Comparison of ENCODE assay signal across 9 cellular contexts in genomic region chr9:7756088-7756487, GRCh38. TPM values are rescaled to one million over a fixed set of nuclear protein-coding genes. Genes with fewer than 3 reads are reported as not detected.
DNase-seq lines count a peak whose midpoint lies in the region; ATAC-seq and TF ChIP-seq lines count a peak whose summit lies in the region.
"Had no signal": no experiment of that assay in that cellular context is flagged by ENCODE, and none has a peak within 500 bp of the region (broad histone marks: within the 10 kb centered on the region; RNA-seq: fewer than 3 reads in every experiment).

No MANE protein-coding gene starts in this region.

- no peaks in the 10 kb centered on the region for H3K36me3 ChIP-seq in PC-3 (ENCODE audit: low read depth, low read length)

- no peak overlapping the region for H3K4me3 ChIP-seq in PC-3 (ENCODE audit: low read length)

- no peak overlapping the region for H3K9ac ChIP-seq in PC-3 (ENCODE audit: low read length)

- intact Hi-C loops in activated naive CD4-positive, alpha-beta T cell treated with anti-CD3 and anti-CD28 coated beads for 36 hours (cut with micrococcal nuclease): loop anchor here (1.0 to 10.0 kb wide), 4 partner anchors 43 to 429 kb away; partner anchors contain the start of gene DMAC1
- intact Hi-C loops in PC-3 (cut with micrococcal nuclease): no loop called here

- POLR2A ChIA-PET in PC-3 (lab: Charles Lee; ENCODE audit: unreplicated experiment): no interaction called here

- H3K36me3 Mint-ChIP-seq in activated naive CD4-positive, alpha-beta T cell treated with anti-CD3 and anti-CD28 coated beads for 36 hours (ENCODE audit: low read depth): peaks cover 2% of the 10 kb centered on the region

- no peaks in the 10 kb centered on the region for H3K9me3 ChIP-seq in PC-3 (ENCODE audit: low read length)

- no peaks in the 10 kb centered on the region for H3K4me1 ChIP-seq in PC-3 (ENCODE audit: insufficient read depth, low read length)

- H3K27ac ChIP-seq in PC-3 (ENCODE audit: low read length): no peak overlapping the region

- no peaks in the 10 kb centered on the region for H3K9me2 ChIP-seq in PC-3 (replicated peaks; ENCODE audit: low read length)

- H3K4me1 Mint-ChIP-seq in activated naive CD4-positive, alpha-beta T cell treated with anti-CD3 and anti-CD28 coated beads for 36 hours (ENCODE audit: low read depth): peaks cover 24% of the 10 kb centered on the region

- H3K27me3 ChIP-seq in PC-3 (ENCODE audit: low read length): no peaks in the 10 kb centered on the region

- no peaks in the 10 kb centered on the region for H4K20me1 ChIP-seq in PC-3 (ENCODE audit: low read length)

- H3K9me3 Mint-ChIP-seq in activated naive CD4-positive, alpha-beta T cell treated with anti-CD3 and anti-CD28 coated beads for 36 hours: no peaks in the 10 kb centered on the region

- no peaks in the 10 kb centered on the region for H3K27me3 Mint-ChIP-seq in activated naive CD4-positive, alpha-beta T cell treated with anti-CD3 and anti-CD28 coated beads for 36 hours (ENCODE audit: low read depth)

- DNase-seq in GM10266 (ENCODE audit: extremely low spot score) (peak; percentile 42), NCI-H2171 (lab: John Stamatoyannopoulos, UW) (no peak), PC-3 (no peak), superior temporal gyrus (ENCODE audit: extremely low spot score) (no peak), NCI-H1417 treated with DMSO at 0.1 percent for 48 hours (lab: John Stamatoyannopoulos, UW) (no peak)
- DNase-seq in activated naive CD4-positive, alpha-beta T cell treated with anti-CD3 and anti-CD28 coated beads for 36 hours: peak; percentile 46
- DNase-seq: DMS79 treated with DMSO at 0.1 percent for 48 hours had no signal

- H2AFZ ChIP-seq in PC-3 (ENCODE audit: low read length): no peak overlapping the region

- CTCF ChIA-PET in activated naive CD4-positive, alpha-beta T cell treated with anti-CD3 and anti-CD28 coated beads for 36 hours (lab: Charles Lee): no interaction called here
- CTCF ChIA-PET in PC-3 (lab: Charles Lee): no interaction called here

- no peaks in the 10 kb centered on the region for H3F3A ChIP-seq in PC-3 (ENCODE audit: low read length, unreplicated experiment)

- H3K27ac Mint-ChIP-seq in activated naive CD4-positive, alpha-beta T cell treated with anti-CD3 and anti-CD28 coated beads for 36 hours: peak overlapping the region; percentile 72

- ATAC-seq in GM19397 (IDR thresholded peaks at IDR 0.05; ENCODE audit: unreplicated experiment): peak; percentile 98
- ATAC-seq in HG03097 (IDR thresholded peaks at IDR 0.05; ENCODE audit: low FRiP score, unreplicated experiment): peak; percentile 98
- ATAC-seq in PC-3: no peak

- H3K79me2 ChIP-seq in PC-3 (ENCODE audit: low read length): no peaks in the 10 kb centered on the region

- TF ChIP-seq CTCF in GM10266 (IDR thresholded peaks at IDR 0.05; ENCODE audit: control insufficient read depth, insufficient read depth, low read depth, missing control alignments): no peak
- no peak for TF ChIP-seq CTCF in PC-3 (conservative IDR thresholded peaks at IDR 0.05; ENCODE audit: low read depth, low read length)

- no peak overlapping the region for H3K4me3 Mint-ChIP-seq in activated naive CD4-positive, alpha-beta T cell treated with anti-CD3 and anti-CD28 coated beads for 36 hours

- no TSS peak for BruUV-seq in PC-3 (replicated peaks; lab: Mats Ljungman, UMichigan)

- no peak overlapping the region for H3K4me2 ChIP-seq in PC-3 (ENCODE audit: low read length)

RNA-seq across cellular contexts. Expression of gene DMAC1, which starts 43.5 kb away (rescaled TPM):
- 10 to 100 TPM; 51.1 to 52.1 TPM for total RNA-seq in activated naive CD4-positive, alpha-beta T cell treated with anti-CD3 and anti-CD28 coated beads for 36 hours
- total RNA-seq in PC-3 (2014; rRNA removed): 20.1 and 28.4 TPM in 2 replicates

Comparison
In these comparisons a context has a peak if more than half of its experiments do, and no peak if none do; other contexts are left out.
1. DNase-seq: peak in GM10266 (single experiment) and activated naive CD4-positive, alpha-beta T cell treated with anti-CD3 and anti-CD28 coated beads for 36 hours (single experiment); none in NCI-H2171 (single experiment), PC-3 (single experiment), superior temporal gyrus (single experiment) and NCI-H1417 treated with DMSO at 0.1 percent for 48 hours (single experiment).